ENCODE assay signal across 22 cellular contexts in the genomic region with DNA sequence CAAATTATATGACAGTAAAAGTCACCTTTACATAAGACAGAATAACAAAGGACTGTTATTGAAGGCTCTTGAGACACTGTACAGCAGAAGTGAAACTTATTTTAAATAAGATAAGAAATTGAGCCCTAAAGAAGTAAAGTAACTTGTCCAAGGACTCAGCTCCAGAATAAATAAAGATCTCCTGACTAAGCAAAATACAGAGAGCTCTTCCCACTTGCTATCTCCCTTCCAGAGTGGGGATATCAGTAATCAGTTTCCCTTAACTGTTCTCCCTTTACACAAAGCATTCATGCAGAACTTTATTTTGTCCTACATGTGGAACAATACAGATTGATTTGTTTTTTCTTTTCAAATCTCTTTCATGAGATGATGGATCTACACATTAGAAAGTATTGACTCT.
A peak's percentile ranks its signal among the peaks of the same experiment; 100 is the strongest.
DNase-seq lines count a peak whose midpoint lies in the region; ATAC-seq and TF ChIP-seq lines count a peak whose summit lies in the region.
"Had no signal": no experiment of that assay in that cellular context is flagged by ENCODE, and none has a peak within 500 bp of the region (broad histone marks: within the 10 kb centered on the region; RNA-seq: fewer than 3 reads in every experiment).

No MANE protein-coding gene starts in this region.

- H2AFZ ChIP-seq in Karpas-422 (ENCODE audit: low read length), result no peak overlapping the region

- no peak for ATAC-seq in activated naive CD8-positive, alpha-beta T cell treated with anti-CD3 and anti-CD28 coated beads, Interleukin-2, amount 50 U/mL, for 24 hours
- no peak for ATAC-seq in stimulated activated memory B cell treated with anti-CD40 and anti-IgM and Interleukin-4, amounts not matched to agents 10 μg/mL and 1 μg/mL and 100 μg/mL, for 72 hours
- ATAC-seq: body of pancreas, heart left ventricle, Panc1 had no signal

- H3K4me3 Mint-ChIP-seq in activated CD4-positive, alpha-beta T cell treated with anti-CD3 and anti-CD28 coated beads, Interleukin-2, amount 10 ng/mL, durations not matched to agents 7 days and 5 days, result peak overlapping the region; percentile 6
- peak overlapping the region; percentile 52 for H3K4me3 Mint-ChIP-seq in activated naive CD8-positive, alpha-beta T cell treated with anti-CD3 and anti-CD28 coated beads, Interleukin-2, amount 50 U/mL, for 24 hours
- H3K4me3 Mint-ChIP-seq in stimulated activated memory B cell treated with anti-CD40 and anti-IgM and Interleukin-4, amounts not matched to agents 10 μg/mL and 1 μg/mL and 100 μg/mL, for 72 hours, result no peak overlapping the region

- H3K9me3 ChIP-seq in Karpas-422 (ENCODE audit: low read length), result no peaks in the 10 kb centered on the region
- H3K9me3 ChIP-seq: body of pancreas, Caco-2, esophagus squamous epithelium, heart left ventricle, ovary had no signal

- H3K4me1 ChIP-seq in Karpas-422 (ENCODE audit: low read length), result peaks cover 24% of the 10 kb centered on the region

- CTCF ChIA-PET in activated CD4-positive, alpha-beta T cell treated with anti-CD3 and anti-CD28 coated beads, Interleukin-2, amount 10 ng/mL, durations not matched to agents 7 days and 5 days (lab: Charles Lee), result interaction anchor here (0.6 to 2.2 kb wide), 13 partner anchors 8 to 178 kb away, joined by 3 to 14 read pairs (median 4); a partner anchor contains a TSS

- H3K27ac ChIP-seq in Karpas-422 (ENCODE audit: low read length) (peak overlapping the region; percentile 66), brain microvascular endothelial cell (no peak overlapping the region)
- H3K27ac ChIP-seq: body of pancreas, ovary, VCaP had no signal

- no peak overlapping the region for H3K9ac ChIP-seq in Karpas-422 (ENCODE audit: low read length)

- peak overlapping the region; percentile 10; the same call in 1 of the 2 replicates for H3K4me3 ChIP-seq in Karpas-422 (ENCODE audit: low read length)
- H3K4me3 ChIP-seq in brain microvascular endothelial cell (ENCODE audit: low read depth, low read length), result no peak overlapping the region
- H3K4me3 ChIP-seq: body of pancreas, dorsolateral prefrontal cortex, esophagus squamous epithelium, heart left ventricle, ovary had no signal

- POLR2A ChIA-PET in activated CD4-positive, alpha-beta T cell treated with anti-CD3 and anti-CD28 coated beads, Interleukin-2, amount 10 ng/mL, durations not matched to agents 7 days and 5 days (lab: Charles Lee), result interaction anchor here (0.6 to 1.5 kb wide), 5 partner anchors 11 to 134 kb away, joined by 3 to 8 read pairs (median 3); a partner anchor contains a TSS

- H4K20me1 ChIP-seq in Karpas-422 (ENCODE audit: insufficient read depth, low read depth, low read length), result no peaks in the 10 kb centered on the region

- TF ChIP-seq CTCF in brain microvascular endothelial cell (IDR thresholded peaks at IDR 0.05; ENCODE audit: low read depth, low read length, missing control alignments), result no peak

- no peaks in the 10 kb centered on the region for H3K27me3 Mint-ChIP-seq in activated CD4-positive, alpha-beta T cell treated with anti-CD3 and anti-CD28 coated beads, Interleukin-2, amount 10 ng/mL, durations not matched to agents 7 days and 5 days
- H3K27me3 Mint-ChIP-seq in activated naive CD8-positive, alpha-beta T cell treated with anti-CD3 and anti-CD28 coated beads, Interleukin-2, amount 50 U/mL, for 24 hours, result no peaks in the 10 kb centered on the region
- no peaks in the 10 kb centered on the region for H3K27me3 Mint-ChIP-seq in stimulated activated memory B cell treated with anti-CD40 and anti-IgM and Interleukin-4, amounts not matched to agents 10 μg/mL and 1 μg/mL and 100 μg/mL, for 72 hours

- no peaks in the 10 kb centered on the region for H3K9me2 ChIP-seq in Karpas-422 (replicated peaks; ENCODE audit: insufficient read depth, low read length)

- H3K27me3 ChIP-seq in Karpas-422 (ENCODE audit: low read length), result no peaks in the 10 kb centered on the region
- H3K27me3 ChIP-seq in brain microvascular endothelial cell (replicated peaks), result no peaks in the 10 kb centered on the region
- H3K27me3 ChIP-seq: body of pancreas, dorsolateral prefrontal cortex, esophagus squamous epithelium, heart left ventricle, ovary had no signal

- in situ Hi-C loops in brain microvascular endothelial cell (cut with HindIII; ENCODE audit: low pct_ligation_motif_present, low sequenced_read_pairs), result no loop called here

- H3K4me1 Mint-ChIP-seq in activated CD4-positive, alpha-beta T cell treated with anti-CD3 and anti-CD28 coated beads, Interleukin-2, amount 10 ng/mL, durations not matched to agents 7 days and 5 days, result peaks cover 95% of the 10 kb centered on the region
- peaks cover 96% of the 10 kb centered on the region for H3K4me1 Mint-ChIP-seq in activated naive CD8-positive, alpha-beta T cell treated with anti-CD3 and anti-CD28 coated beads, Interleukin-2, amount 50 U/mL, for 24 hours
- H3K4me1 Mint-ChIP-seq in stimulated activated memory B cell treated with anti-CD40 and anti-IgM and Interleukin-4, amounts not matched to agents 10 μg/mL and 1 μg/mL and 100 μg/mL, for 72 hours, result peaks cover 68% of the 10 kb centered on the region

- no peak for DNase-seq in activated CD4-positive, alpha-beta T cell treated with anti-CD3 and anti-CD28 coated beads, Interleukin-2, amount 10 ng/mL, durations not matched to agents 7 days and 5 days
- no peak for DNase-seq in activated CD4-positive, alpha-beta T cell treated with anti-CD3 and anti-CD28 coated beads, Interleukin-2, amount 50 U/mL, for 1 hour
- no peak for DNase-seq in Karpas-422
- no peak for DNase-seq in activated naive CD8-positive, alpha-beta T cell treated with anti-CD3 and anti-CD28 coated beads, Interleukin-2, amount 50 U/mL, for 24 hours
- no peak for DNase-seq in OCI-M2 (lab: John Stamatoyannopoulos, UW; ENCODE audit: unreplicated experiment)
- no peak for DNase-seq in brain microvascular endothelial cell
- no peak for DNase-seq in T1000 (lab: John Stamatoyannopoulos, UW)
- DNase-seq: ACHN, body of pancreas, Caco-2, dorsolateral prefrontal cortex, esophagus squamous epithelium, heart left ventricle, Kasumi-1, kidney, NCI-H1694 treated with DMSO at 0.1 percent for 48 hours, NCI-H524, ovary, small intestine had no signal

- H3K36me3 Mint-ChIP-seq in activated CD4-positive, alpha-beta T cell treated with anti-CD3 and anti-CD28 coated beads, Interleukin-2, amount 10 ng/mL, durations not matched to agents 7 days and 5 days (ENCODE audit: low read depth), result peaks cover 34% of the 10 kb centered on the region
- H3K36me3 Mint-ChIP-seq in activated naive CD8-positive, alpha-beta T cell treated with anti-CD3 and anti-CD28 coated beads, Interleukin-2, amount 50 U/mL, for 24 hours (ENCODE audit: low read depth), result peaks cover 32% of the 10 kb centered on the region
- H3K36me3 Mint-ChIP-seq in stimulated activated memory B cell treated with anti-CD40 and anti-IgM and Interleukin-4, amounts not matched to agents 10 μg/mL and 1 μg/mL and 100 μg/mL, for 72 hours, result peaks cover 16% of the 10 kb centered on the region

- peak overlapping the region; percentile 84 for H3K27ac Mint-ChIP-seq in activated CD4-positive, alpha-beta T cell treated with anti-CD3 and anti-CD28 coated beads, Interleukin-2, amount 10 ng/mL, durations not matched to agents 7 days and 5 days
- H3K27ac Mint-ChIP-seq in activated naive CD8-positive, alpha-beta T cell treated with anti-CD3 and anti-CD28 coated beads, Interleukin-2, amount 50 U/mL, for 24 hours, result peak overlapping the region; percentile 99
- peak overlapping the region; percentile 91 for H3K27ac Mint-ChIP-seq in stimulated activated memory B cell treated with anti-CD40 and anti-IgM and Interleukin-4, amounts not matched to agents 10 μg/mL and 1 μg/mL and 100 μg/mL, for 72 hours

- no peaks in the 10 kb centered on the region for H3K36me3 ChIP-seq in Karpas-422 (ENCODE audit: insufficient read depth, low read length)
- H3K36me3 ChIP-seq in brain microvascular endothelial cell (replicated peaks), result no peaks in the 10 kb centered on the region
- H3K36me3 ChIP-seq: esophagus squamous epithelium, ovary had no signal

- peak overlapping the region; percentile 50 for H3K4me2 ChIP-seq in Karpas-422 (ENCODE audit: low read depth, low read length, poor library complexity, severe bottlenecking)

- no peaks in the 10 kb centered on the region for H3K79me2 ChIP-seq in Karpas-422 (ENCODE audit: low read length)

- H3K9me3 Mint-ChIP-seq in activated CD4-positive, alpha-beta T cell treated with anti-CD3 and anti-CD28 coated beads, Interleukin-2, amount 10 ng/mL, durations not matched to agents 7 days and 5 days, result peaks cover 4% of the 10 kb centered on the region
- H3K9me3 Mint-ChIP-seq in activated naive CD8-positive, alpha-beta T cell treated with anti-CD3 and anti-CD28 coated beads, Interleukin-2, amount 50 U/mL, for 24 hours, result peaks cover 4% of the 10 kb centered on the region
- no peaks in the 10 kb centered on the region for H3K9me3 Mint-ChIP-seq in stimulated activated memory B cell treated with anti-CD40 and anti-IgM and Interleukin-4, amounts not matched to agents 10 μg/mL and 1 μg/mL and 100 μg/mL, for 72 hours
